ENCODE assay signal across 23 cellular contexts in the genomic region with DNA sequence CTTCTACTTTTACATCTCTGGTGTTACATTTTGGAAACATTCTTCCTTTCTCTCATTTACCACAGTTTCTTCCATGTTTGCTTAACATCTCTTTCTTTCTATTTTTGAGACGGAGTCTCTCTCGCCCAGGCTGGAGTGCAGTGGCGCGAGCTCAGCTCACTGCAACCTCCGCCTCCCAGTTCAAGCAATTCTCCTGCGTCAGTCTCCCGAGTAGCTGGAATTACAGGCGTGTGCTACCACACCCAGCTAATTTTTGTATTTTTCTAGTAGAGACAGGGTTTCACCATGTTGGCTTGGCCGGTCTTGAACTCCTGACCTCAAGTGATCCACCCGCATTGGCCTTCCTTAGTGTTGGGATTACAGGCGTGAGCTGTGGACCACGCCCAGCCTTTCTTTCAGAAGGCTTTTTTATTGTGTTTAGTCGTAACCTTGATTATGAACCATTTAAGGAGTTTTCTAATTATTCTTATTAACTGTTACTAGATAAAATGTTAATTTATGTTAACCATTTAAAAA.
"Had no signal": no experiment of that assay in that cellular context is flagged by ENCODE, and none has a peak within 500 bp of the region (broad histone marks: within the 10 kb centered on the region; RNA-seq: fewer than 3 reads in every experiment).

No MANE protein-coding gene starts in this region.

- H3K9me3 Mint-ChIP-seq: memory B cell; natural killer cell; stimulated activated naive CD8-positive, alpha-beta T cell treated with anti-CD3 and anti-CD28 coated beads, Interleukin-15, Interleukin-2, amounts not matched to agents 100 ng/mL and 50 ng/mL, for 24 hours had no signal

- H3K4me3 ChIP-seq: coronary artery, gastrocnemius medialis, lung, ovary, psoas muscle, skin epidermis, spleen, thoracic aorta, transverse colon, vagina had no signal

- H3K36me3 Mint-ChIP-seq: natural killer cell had no signal

- H3K27me3 Mint-ChIP-seq: memory B cell; stimulated activated naive B cell treated with anti-CD40 and anti-IgM and Interleukin-4, amounts not matched to agents 10 μg/mL and 1 μg/mL and 100 μg/mL, for 72 hours; stimulated activated naive CD8-positive, alpha-beta T cell treated with anti-CD3 and anti-CD28 coated beads, Interleukin-15, Interleukin-2, amounts not matched to agents 100 ng/mL and 50 ng/mL, for 24 hours had no signal

- H3K27ac Mint-ChIP-seq: memory B cell; natural killer cell; stimulated activated naive B cell treated with anti-CD40 and anti-IgM and Interleukin-4, amounts not matched to agents 10 μg/mL and 1 μg/mL and 100 μg/mL, for 72 hours; stimulated activated naive CD8-positive, alpha-beta T cell treated with anti-CD3 and anti-CD28 coated beads, Interleukin-15, Interleukin-2, amounts not matched to agents 100 ng/mL and 50 ng/mL, for 24 hours had no signal

- H3K36me3 ChIP-seq: gastrocnemius medialis, ovary, thoracic aorta, transverse colon, vagina had no signal

- H3K27me3 ChIP-seq: gastrocnemius medialis, ovary, spleen, transverse colon, vagina had no signal

- ATAC-seq: gastrocnemius medialis; left lobe of liver; psoas muscle; right cardiac atrium; stimulated activated naive B cell treated with anti-CD40 and anti-IgM and Interleukin-4, amounts not matched to agents 10 μg/mL and 1 μg/mL and 100 μg/mL, for 72 hours had no signal

- H3K4me3 Mint-ChIP-seq: memory B cell; natural killer cell; stimulated activated naive B cell treated with anti-CD40 and anti-IgM and Interleukin-4, amounts not matched to agents 10 μg/mL and 1 μg/mL and 100 μg/mL, for 72 hours; stimulated activated naive CD8-positive, alpha-beta T cell treated with anti-CD3 and anti-CD28 coated beads, Interleukin-15, Interleukin-2, amounts not matched to agents 100 ng/mL and 50 ng/mL, for 24 hours had no signal

- H3K9me3 ChIP-seq: gastrocnemius medialis, ovary, psoas muscle, spleen, thoracic aorta, transverse colon, vagina had no signal

- DNase-seq: dermis blood vessel endothelial cell; effector memory CD4-positive, alpha-beta T cell; erythroblast; foreskin fibroblast; gastrocnemius medialis; head of caudate nucleus; natural killer cell; occipital lobe; ovary; posterior cingulate gyrus; psoas muscle; right cardiac atrium; spleen; stimulated activated naive B cell treated with anti-CD40 and anti-IgM and Interleukin-4, amounts not matched to agents 10 μg/mL and 1 μg/mL and 100 μg/mL, for 72 hours; transverse colon had no signal

- H3K4me1 ChIP-seq: gastrocnemius medialis, psoas muscle had no signal

- H3K27ac ChIP-seq: coronary artery, gastrocnemius medialis, ovary, psoas muscle, skin epidermis, spleen, thoracic aorta, transverse colon, vagina had no signal
